ENCODE assay signal across 12 cellular contexts in the genomic region with DNA sequence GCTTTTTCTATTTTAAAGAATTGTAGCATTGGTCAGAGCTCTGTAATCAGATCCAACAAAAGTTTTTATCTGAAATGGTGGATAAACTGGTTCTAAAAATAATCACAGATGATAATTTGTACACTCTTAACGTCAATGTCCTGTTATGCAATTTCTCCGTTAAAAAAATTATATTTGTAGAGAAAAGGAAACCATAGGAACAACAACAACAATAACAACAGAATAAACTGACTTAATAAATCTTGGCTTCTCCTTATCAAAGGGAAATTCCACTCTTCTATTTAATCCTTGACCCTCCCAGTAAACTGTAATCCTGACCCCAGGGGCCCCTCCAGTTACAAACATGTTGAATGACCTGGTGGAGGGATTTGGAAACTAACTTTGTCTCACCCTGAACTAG.
DNase-seq lines count a peak whose midpoint lies in the region; ATAC-seq and TF ChIP-seq lines count a peak whose summit lies in the region.
"Had no signal": no experiment of that assay in that cellular context is flagged by ENCODE, and none has a peak within 500 bp of the region (broad histone marks: within the 10 kb centered on the region; RNA-seq: fewer than 3 reads in every experiment).

No MANE protein-coding gene starts in this region.

- H3K27me3 ChIP-seq in adipocyte (replicated peaks; ENCODE audit: control insufficient read depth, insufficient read depth, low read length) (no peaks in the 10 kb centered on the region), mucosa of rectum (ENCODE audit: control insufficient read depth in 2 of 2, insufficient read depth in 2 of 2, low read length in 2 of 2) (no peaks in the 10 kb centered on the region), transverse colon (no peaks in the 10 kb centered on the region)

- in situ Hi-C loops in transverse colon (cut with MboI; ENCODE audit: low pct_ligation_motif_present in 1 of 4, low pct_unique_long_range_greater_than_20kb in 1 of 4, low sequenced_read_pairs in 3 of 4) = no loop called here

- peak overlapping the region; percentile 55 for H3K9ac ChIP-seq in adipocyte (ENCODE audit: low read length)
- no peak overlapping the region for H3K9ac ChIP-seq in mucosa of rectum (ENCODE audit: low read depth in 1 of 2, low read length in 2 of 2)

- peaks cover 2% of the 10 kb centered on the region for H3K9me3 Mint-ChIP-seq in Calu3 (ENCODE audit: low read depth, unreplicated experiment)
- H3K9me3 Mint-ChIP-seq: naive B cell had no signal

- TF ChIP-seq POLR2A in transverse colon (IDR thresholded peaks at IDR 0.05) = no peak

- H3K27ac Mint-ChIP-seq in Calu3 (ENCODE audit: unreplicated experiment) = no peak overlapping the region

- intact Hi-C loops in transverse colon (cut with DNase I; ENCODE audit: low total_unique reads) = no loop called here
- intact Hi-C loops in Calu3 (cut with micrococcal nuclease; ENCODE audit: unreplicated experiment) = no loop called here

- H3K27ac ChIP-seq in mucosa of rectum (ENCODE audit: low read depth in 2 of 2, low read length in 2 of 2) (peak overlapping the region; percentile 65 to 72), transverse colon (peak overlapping the region; percentile 61 to 80 (median 74))

- H3K4me3 ChIP-seq in adipocyte (ENCODE audit: low read length) (peak overlapping the region; percentile 1), fibroblast of mammary gland (ENCODE audit: control insufficient read depth, low read depth, low read length) (no peak overlapping the region), mucosa of rectum (ENCODE audit: low read length in 2 of 2) (no peak overlapping the region), transverse colon (no peak overlapping the region)

- peak; percentile 34 for DNase-seq in adipocyte (ENCODE audit: low read depth)
- DNase-seq in fibroblast of mammary gland (ENCODE audit: low read depth) = peak; percentile 64
- no peak for DNase-seq in transverse colon
- no peak for DNase-seq in NCI-H146 treated with DMSO at 0.1 percent for 48 hours (lab: John Stamatoyannopoulos, UW; ENCODE audit: unreplicated experiment)
- no peak for DNase-seq in DMS 273 treated with DMSO at 0.1 percent for 48 hours (lab: John Stamatoyannopoulos, UW)
- DNase-seq in Calu3 = no peak
- DNase-seq: caudate nucleus; naive B cell; stimulated activated naive CD8-positive, alpha-beta T cell treated with anti-CD3 and anti-CD28 coated beads, Interleukin-15, Interleukin-2, amounts not matched to agents 100 U/mL and 50 U/mL, for 24 hours; T1000 had no signal

- no TSS peak for BruUV-seq in Calu3 (replicated peaks; lab: Mats Ljungman, UMichigan)

- TF ChIP-seq CTCF in fibroblast of mammary gland (conservative IDR thresholded peaks at IDR 0.05; ENCODE audit: control insufficient read depth, insufficient read depth, low read depth, low read length) = no peak
- TF ChIP-seq CTCF in transverse colon (IDR thresholded peaks at IDR 0.05) = peak in 1 of 5 experiments; percentile 8
- no peak for TF ChIP-seq CTCF in Calu3 (IDR thresholded peaks at IDR 0.05; ENCODE audit: unreplicated experiment)

- TF ChIP-seq EP300 in transverse colon (IDR thresholded peaks at IDR 0.05; ENCODE audit: low read depth) = no peak

- H3K36me3 ChIP-seq in adipocyte (ENCODE audit: control insufficient read depth, insufficient read depth, low read length, severe bottlenecking) = no peaks in the 10 kb centered on the region
- no peaks in the 10 kb centered on the region for H3K36me3 ChIP-seq in mucosa of rectum (ENCODE audit: control insufficient read depth in 2 of 2, insufficient read depth in 2 of 2, low read length in 2 of 2)
- no peaks in the 10 kb centered on the region for H3K36me3 ChIP-seq in transverse colon

- peaks cover 5% of the 10 kb centered on the region for H3K36me3 Mint-ChIP-seq in Calu3 (ENCODE audit: insufficient read depth, unreplicated experiment)

- no peaks in the 10 kb centered on the region for H3K27me3 Mint-ChIP-seq in Calu3 (ENCODE audit: unreplicated experiment)
- H3K27me3 Mint-ChIP-seq: naive B cell had no signal

- H3K4me1 Mint-ChIP-seq in Calu3 (ENCODE audit: low read depth, unreplicated experiment) = peaks cover 22% of the 10 kb centered on the region

- H3K4me1 ChIP-seq in adipocyte (ENCODE audit: control insufficient read depth, insufficient read depth, low read length) = peaks cover 51% of the 10 kb centered on the region
- H3K4me1 ChIP-seq in mucosa of rectum (ENCODE audit: control insufficient read depth in 2 of 2, insufficient read depth in 2 of 2, low read length in 2 of 2) = peaks cover 2 to 4% of the 10 kb centered on the region in 2 donors
- H3K4me1 ChIP-seq in transverse colon = peaks cover 9 to 49% (median 18%) of the 10 kb centered on the region in 4 donors

- 25 to 27% methylated on average over 2 of the region's 2 CpGs for WGBS in transverse colon (ENCODE audit: low coverage in 1 of 2), 2 donors

- ATAC-seq in GM21717 (IDR thresholded peaks at IDR 0.05; ENCODE audit: unreplicated experiment) = no peak
- ATAC-seq: stimulated activated naive CD8-positive, alpha-beta T cell treated with anti-CD3 and anti-CD28 coated beads, Interleukin-15, Interleukin-2, amounts not matched to agents 100 U/mL and 50 U/mL, for 24 hours had no signal

- CTCF ChIA-PET in Calu3 (lab: Charles Lee) = interaction anchor here (1.1 kb wide), 1 partner anchor 15 kb away, joined by 3 read pairs; no protein-coding TSS in a partner anchor

- no peaks in the 10 kb centered on the region for H3K9me3 ChIP-seq in adipocyte (ENCODE audit: control insufficient read depth, low read length)
- no peaks in the 10 kb centered on the region for H3K9me3 ChIP-seq in mucosa of rectum (ENCODE audit: control insufficient read depth in 2 of 2, low read length in 2 of 2)
- H3K9me3 ChIP-seq in transverse colon = no peaks in the 10 kb centered on the region

- H3K4me3 Mint-ChIP-seq in Calu3 (ENCODE audit: low read depth, unreplicated experiment) = no peak overlapping the region
- H3K4me3 Mint-ChIP-seq: naive B cell had no signal

Comparison
In these comparisons a context has a peak if more than half of its experiments do, and no peak if none do; other contexts are left out.
1. DNase-seq: peak in adipocyte (single experiment) and fibroblast of mammary gland (single experiment); none in transverse colon (single experiment), NCI-H146 treated with DMSO at 0.1 percent for 48 hours (single experiment), DMS 273 treated with DMSO at 0.1 percent for 48 hours (single experiment) and Calu3 (single experiment).